Comparison of ENCODE assay signal across 26 cellular contexts in the genomic region with DNA sequence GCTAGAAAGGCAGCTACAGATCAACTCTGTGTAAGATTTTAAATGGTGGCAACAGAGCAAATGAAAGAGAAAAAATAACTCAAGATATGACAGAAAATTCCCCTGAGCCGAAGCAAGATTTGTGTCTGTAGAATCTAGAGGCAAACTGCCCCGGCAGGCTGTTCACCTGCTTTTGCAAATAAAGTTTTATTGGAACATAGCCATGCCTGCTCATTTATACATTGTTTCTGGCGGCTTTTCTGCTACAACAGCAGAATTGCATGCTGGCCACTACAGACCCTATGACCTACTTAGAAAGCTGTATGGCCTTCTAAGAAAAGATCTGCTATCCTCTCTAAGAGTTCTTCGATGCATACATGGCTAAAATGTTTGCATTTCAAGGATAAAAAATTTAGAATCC.
"Had no signal": no experiment of that assay in that cellular context is flagged by ENCODE, and none has a peak within 500 bp of the region (broad histone marks: within the 10 kb centered on the region; RNA-seq: fewer than 3 reads in every experiment).

No MANE protein-coding gene starts in this region.

- H3K9ac ChIP-seq: parathyroid adenoma had no signal

- H3K4me1 Mint-ChIP-seq: memory B cell; mesothelial cell of epicardium; stimulated activated naive CD8-positive, alpha-beta T cell treated with anti-CD3 and anti-CD28 coated beads, Interleukin-15, amount 100 ng/mL, for 72 hours had no signal

- ATAC-seq: left cardiac atrium; lower lobe of right lung; natural killer cell treated with Interleukin-12 subunit alpha and Interleukin-12 subunit beta and Interleukin-15 and Interleukin-18, amount 100 ng/mL, for 72 hours; sciatic nerve; stimulated activated naive B cell treated with anti-CD40 and anti-IgM and Interleukin-4, amounts not matched to agents 10 μg/mL and 1 μg/mL and 100 μg/mL, for 72 hours; stimulated activated naive CD8-positive, alpha-beta T cell treated with anti-CD3 and anti-CD28 coated beads, Interleukin-15, amount 100 ng/mL, for 72 hours; upper lobe of right lung had no signal

- H3K79me2 ChIP-seq: hepatocyte, parathyroid adenoma had no signal

- H3K4me1 ChIP-seq: lower lobe of right lung, prostate gland, spleen, testis, tibial nerve, upper lobe of right lung, vagina had no signal

- H3K36me3 ChIP-seq: left ventricle myocardium inferior, lower lobe of right lung, prostate gland, spleen, tibial nerve, upper lobe of right lung, vagina had no signal

- H3K27ac Mint-ChIP-seq: memory B cell; mesothelial cell of epicardium; natural killer cell treated with Interleukin-12 subunit alpha and Interleukin-12 subunit beta and Interleukin-15 and Interleukin-18, amount 100 ng/mL, for 72 hours; stimulated activated naive B cell treated with anti-CD40 and anti-IgM and Interleukin-4, amounts not matched to agents 10 μg/mL and 1 μg/mL and 100 μg/mL, for 72 hours; stimulated activated naive CD8-positive, alpha-beta T cell treated with anti-CD3 and anti-CD28 coated beads, Interleukin-15, amount 100 ng/mL, for 72 hours had no signal

- H3K36me3 Mint-ChIP-seq: memory B cell; mesothelial cell of epicardium; natural killer cell treated with Interleukin-12 subunit alpha and Interleukin-12 subunit beta and Interleukin-15 and Interleukin-18, amount 100 ng/mL, for 72 hours; stimulated activated naive B cell treated with anti-CD40 and anti-IgM and Interleukin-4, amounts not matched to agents 10 μg/mL and 1 μg/mL and 100 μg/mL, for 72 hours had no signal

- H3K4me3 ChIP-seq: dorsolateral prefrontal cortex, hepatocyte, left ventricle myocardium inferior, lower lobe of right lung, prostate gland, spleen, testis, tibial nerve, upper lobe of right lung, vagina had no signal

- H3K27me3 Mint-ChIP-seq: stimulated activated naive CD8-positive, alpha-beta T cell treated with anti-CD3 and anti-CD28 coated beads, Interleukin-15, amount 100 ng/mL, for 72 hours had no signal

- H3K4me2 ChIP-seq: hepatocyte had no signal

- H2AFZ ChIP-seq: hepatocyte, parathyroid adenoma had no signal

- H3K27me3 ChIP-seq: hepatocyte, testis, tibial nerve, upper lobe of right lung, vagina had no signal

- H3K4me3 Mint-ChIP-seq: memory B cell; mesothelial cell of epicardium; natural killer cell treated with Interleukin-12 subunit alpha and Interleukin-12 subunit beta and Interleukin-15 and Interleukin-18, amount 100 ng/mL, for 72 hours; stimulated activated naive B cell treated with anti-CD40 and anti-IgM and Interleukin-4, amounts not matched to agents 10 μg/mL and 1 μg/mL and 100 μg/mL, for 72 hours; stimulated activated naive CD8-positive, alpha-beta T cell treated with anti-CD3 and anti-CD28 coated beads, Interleukin-15, amount 100 ng/mL, for 72 hours had no signal

- H3K9me3 Mint-ChIP-seq: mesothelial cell of epicardium; natural killer cell treated with Interleukin-12 subunit alpha and Interleukin-12 subunit beta and Interleukin-15 and Interleukin-18, amount 100 ng/mL, for 72 hours had no signal

- H3K9me3 ChIP-seq: left ventricle myocardium inferior, lower lobe of right lung, prostate gland, spleen, testis, tibial nerve, upper lobe of right lung, vagina had no signal

- FAIRE-seq: kidney had no signal

- H3K27ac ChIP-seq: dorsolateral prefrontal cortex, hepatocyte, left ventricle myocardium inferior, lower lobe of right lung, parathyroid adenoma, prostate gland, spleen, testis, tibial nerve, upper lobe of right lung, vagina had no signal

- DNase-seq: dorsolateral prefrontal cortex; effector CD8-positive, alpha-beta T cell; foreskin melanocyte; head of caudate nucleus; kidney; left cardiac atrium; left ventricle myocardium inferior; lower lobe of right lung; retina; spleen; stimulated activated CD4-positive, alpha-beta T cell treated with anti-CD3 and anti-CD28 coated beads, Interleukin-15, amount 100 ng/mL, for 24 hours; stimulated activated CD4-positive, alpha-beta T cell treated with anti-CD3 and anti-CD28 coated beads, Interleukin-2, amount 100 ng/mL, for 24 hours; stimulated activated CD4-positive, alpha-beta T cell treated with anti-CD3 and anti-CD28 coated beads, Interleukin-4, amount 100 ng/mL, for 4 hours; stimulated activated naive B cell treated with anti-CD40 and anti-IgM and Interleukin-4, amounts not matched to agents 10 μg/mL and 1 μg/mL and 100 μg/mL, for 72 hours; stimulated activated naive CD8-positive, alpha-beta T cell treated with anti-CD3 and anti-CD28 coated beads, Interleukin-15, amount 100 ng/mL, for 72 hours; testis; upper lobe of right lung had no signal
